ENCODE assay signal across 18 cellular contexts in the genomic region with DNA sequence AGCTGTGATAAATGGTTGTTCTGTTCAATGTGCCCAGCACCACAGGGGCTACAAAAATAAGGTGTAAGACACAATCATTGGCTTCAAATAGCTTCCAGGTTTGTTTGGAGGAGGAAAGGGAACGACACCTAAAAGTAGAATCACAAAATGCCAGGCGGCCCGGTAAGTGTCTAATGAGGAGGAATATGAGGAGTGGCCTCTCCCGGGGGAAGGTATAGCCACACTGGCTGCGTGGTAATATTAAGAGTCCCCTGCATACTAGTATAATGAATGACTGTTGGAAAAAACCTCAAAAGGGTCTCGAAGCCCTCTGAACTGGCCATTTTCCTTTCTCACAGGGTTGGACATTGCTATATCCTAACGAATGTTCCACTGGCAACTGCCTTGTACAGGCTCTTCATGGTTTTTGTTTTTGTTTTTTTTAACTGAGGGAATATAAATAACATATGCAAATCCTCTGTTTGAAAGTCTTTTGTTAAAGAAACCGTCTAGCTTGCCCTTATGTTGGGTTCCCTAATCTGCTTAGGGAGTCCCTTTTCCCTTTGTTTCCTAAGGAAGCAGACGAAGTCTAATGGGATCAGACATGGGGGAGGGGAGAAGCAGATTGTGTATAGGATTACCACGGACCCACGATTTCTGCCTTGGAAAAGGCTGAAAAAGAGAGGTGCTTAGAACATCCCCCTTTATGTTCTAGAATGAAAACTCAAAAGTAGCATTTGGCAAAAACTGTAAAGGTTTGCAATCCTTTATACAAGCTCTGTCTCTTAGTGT.
"Had no signal": no experiment of that assay in that cellular context is flagged by ENCODE, and none has a peak within 500 bp of the region (broad histone marks: within the 10 kb centered on the region; RNA-seq: fewer than 3 reads in every experiment).

No MANE protein-coding gene starts in this region.

- DNase-seq: activated CD4-positive, alpha-beta T cell treated with anti-CD3 and anti-CD28 coated beads, Interleukin-2, amount 10 ng/mL, durations not matched to agents 7 days and 5 days; activated CD4-positive, CD25-positive, alpha-beta regulatory T cell; activated naive CD4-positive, alpha-beta T cell treated with anti-CD3 and anti-CD28 coated beads, Interleukin-2, amount 50 U/mL, for 16 hours; adrenal gland; caudate nucleus; colonic mucosa; effector CD4-positive, alpha-beta T cell; erythroblast; immature natural killer cell; left cardiac atrium; mucosa of descending colon; naive thymus-derived CD8-positive, alpha-beta T cell; right lobe of liver; tibial artery; uterus had no signal

- H3K27me3 ChIP-seq: colonic mucosa, right lobe of liver, uterus had no signal

- H3K27ac ChIP-seq: adrenal gland, colonic mucosa, hepatocyte, prostate gland, right lobe of liver, tibial artery, uterus had no signal

- ATAC-seq: left cardiac atrium; mucosa of descending colon; naive thymus-derived CD8-positive, alpha-beta T cell; right lobe of liver; stimulated activated memory B cell treated with anti-CD40 and anti-IgM and Interleukin-4, amounts not matched to agents 10 μg/mL and 1 μg/mL and 100 μg/mL, for 72 hours had no signal

- H3K9me3 ChIP-seq: adrenal gland, colonic mucosa, mucosa of descending colon, prostate gland, right lobe of liver, tibial artery, uterus had no signal

- H3K36me3 ChIP-seq: adrenal gland, colonic mucosa, prostate gland, right lobe of liver, tibial artery, uterus had no signal

- H3K4me3 ChIP-seq: adrenal gland, colonic mucosa, hepatocyte, mucosa of descending colon, prostate gland, right lobe of liver, tibial artery, uterus had no signal

- H3K4me1 ChIP-seq: adrenal gland, colonic mucosa, prostate gland, right lobe of liver, tibial artery, uterus had no signal
